Comparison of ENCODE assay signal across 8 cellular contexts in genomic region chr5:149550267-149550582, GRCh38. TPM values are rescaled to one million over a fixed set of nuclear protein-coding genes. Genes with fewer than 3 reads are reported as not detected.
DNase-seq lines count a peak whose midpoint lies in the region; ATAC-seq and TF ChIP-seq lines count a peak whose summit lies in the region.

No MANE protein-coding gene starts in this region.

- H3K9ac ChIP-seq in subcutaneous abdominal adipose tissue (ENCODE audit: low read length in 5 of 5) = peak overlapping the region; percentile 99 to 100 (median 100)

- no peaks in the 10 kb centered on the region for H3K27me3 ChIP-seq in subcutaneous abdominal adipose tissue (ENCODE audit: control insufficient read depth in 5 of 5, insufficient read depth in 4 of 5, low read length in 5 of 5)

- DNase-seq in M059J (ENCODE audit: low read depth) = peak; percentile 66
- DNase-seq in astrocyte of the cerebellum (ENCODE audit: low read depth) = peak; percentile 57
- peak; percentile 81 for DNase-seq in iris pigment epithelial cell (ENCODE audit: low read depth)

- TF ChIP-seq CTCF in C4-2B (conservative IDR thresholded peaks at IDR 0.05) (no peak), astrocyte of the cerebellum (IDR thresholded peaks at IDR 0.05; ENCODE audit: low read depth, low read length, missing control alignments) (no peak)

- peaks cover 3 to 20% (median 8%) of the 10 kb centered on the region in 5 donors for H3K36me3 ChIP-seq in subcutaneous abdominal adipose tissue (ENCODE audit: control insufficient read depth in 5 of 5, insufficient read depth in 5 of 5, low read length in 5 of 5)

- H3K4me3 ChIP-seq in astrocyte of the cerebellum (ENCODE audit: low read depth, low read length) (peak overlapping the region; percentile 100), subcutaneous abdominal adipose tissue (ENCODE audit: low read depth in 1 of 5, low read length in 5 of 5) (peak overlapping the region; percentile 96 to 100 (median 99))

- ATAC-seq in HG03342 (IDR thresholded peaks at IDR 0.05; ENCODE audit: unreplicated experiment) (no peak), HG02610 (IDR thresholded peaks at IDR 0.05; ENCODE audit: unreplicated experiment) (no peak), GM21367 (IDR thresholded peaks at IDR 0.05; ENCODE audit: unreplicated experiment) (no peak)

- H3K27ac ChIP-seq in C4-2B (peak overlapping the region; percentile 100), subcutaneous abdominal adipose tissue (ENCODE audit: low read depth, low read length) (peak overlapping the region; percentile 94)

- in situ Hi-C loops in astrocyte of the cerebellum (cut with HindIII; ENCODE audit: low sequenced_read_pairs) = no loop called here

- peaks cover 2 to 41% (median 38%) of the 10 kb centered on the region in 5 donors for H3K4me1 ChIP-seq in subcutaneous abdominal adipose tissue (ENCODE audit: control insufficient read depth in 5 of 5, insufficient read depth in 5 of 5, low read length in 5 of 5)

- no peaks in the 10 kb centered on the region for H3K9me3 ChIP-seq in subcutaneous abdominal adipose tissue (ENCODE audit: control insufficient read depth in 5 of 5, low read length in 5 of 5)

RNA-seq across cellular contexts. Expression of gene CSNK1A1, which starts 1.0 kb away (rescaled TPM):
- total RNA-seq in M059J (2014; rRNA removed; shearing (Covaris generic)) = 182 and 247 TPM in 2 replicates

RNA-seq across cellular contexts. Expression of gene ARHGEF37, which starts 31.1 kb away (rescaled TPM):
- 0.15 and 0.20 TPM in 2 replicates for total RNA-seq in M059J (2014; rRNA removed; shearing (Covaris generic))
